1 cellular context compared by ENCODE assay signal in genomic region chr1:231949277-231950122, GRCh38.
TF ChIP-seq lines count a peak whose summit lies in the region.

No MANE protein-coding gene starts in this region.

TF ChIP-seq in IMR-90, 13 proteins besides CTCF, POLR2A, EP300 and RAD21 (continued from another document):
- TF ChIP-seq USF2 (IDR thresholded peaks at IDR 0.05; ENCODE audit: low read depth, low read length) (no peak), BHLHE40 (IDR thresholded peaks at IDR 0.05; ENCODE audit: low read depth, low read length) (no peak)
- TF ChIP-seq, protein P1, sequence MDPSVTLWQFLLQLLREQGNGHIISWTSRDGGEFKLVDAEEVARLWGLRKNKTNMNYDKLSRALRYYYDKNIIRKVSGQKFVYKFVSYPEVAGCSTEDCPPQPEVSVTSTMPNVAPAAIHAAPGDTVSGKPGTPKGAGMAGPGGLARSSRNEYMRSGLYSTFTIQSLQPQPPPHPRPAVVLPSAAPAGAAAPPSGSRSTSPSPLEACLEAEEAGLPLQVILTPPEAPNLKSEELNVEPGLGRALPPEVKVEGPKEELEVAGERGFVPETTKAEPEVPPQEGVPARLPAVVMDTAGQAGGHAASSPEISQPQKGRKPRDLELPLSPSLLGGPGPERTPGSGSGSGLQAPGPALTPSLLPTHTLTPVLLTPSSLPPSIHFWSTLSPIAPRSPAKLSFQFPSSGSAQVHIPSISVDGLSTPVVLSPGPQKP (IDR thresholded peaks at IDR 0.05; ENCODE audit: borderline replicate concordance, low read depth, low read length): no peak
